Comparison of ENCODE assay signal across 15 cellular contexts in genomic region chr5:33576726-33577620, GRCh38.
"Had no signal": no experiment of that assay in that cellular context is flagged by ENCODE, and none has a peak within 500 bp of the region (broad histone marks: within the 10 kb centered on the region; RNA-seq: fewer than 3 reads in every experiment).

No MANE protein-coding gene starts in this region.

- ATAC-seq: effector memory CD8-positive, alpha-beta T cell; foreskin keratinocyte; left colon; natural killer cell; sciatic nerve had no signal

- DNase-seq: cerebellar nuclear complex; effector memory CD8-positive, alpha-beta T cell; esophagus squamous epithelium; foreskin keratinocyte; hippocampal formation; left colon; mammary epithelial cell; natural killer cell; stimulated activated CD4-positive, alpha-beta T cell treated with anti-CD3 and anti-CD28 coated beads, Interleukin-2, amount 100 ng/mL, for 24 hours; stimulated activated naive CD4-positive, alpha-beta T cell; stomach; thyroid gland had no signal

- H3K27me3 ChIP-seq: esophagus squamous epithelium, foreskin keratinocyte, stomach, thyroid gland had no signal

- H3K36me3 ChIP-seq: esophagus squamous epithelium, thyroid gland had no signal

- H3K9me3 ChIP-seq: esophagus squamous epithelium, stomach, thyroid gland had no signal

- H3K27ac ChIP-seq: epithelial cell of prostate, esophagus squamous epithelium, foreskin keratinocyte, skin epidermis, stomach, thyroid gland had no signal

- H3K4me1 ChIP-seq: esophagus squamous epithelium, foreskin keratinocyte, stomach, thyroid gland had no signal

- H3K4me3 ChIP-seq: esophagus squamous epithelium, skin epidermis, stomach, thyroid gland had no signal
